ENCODE assay signal across 2 cellular contexts in genomic region chr9:109179801-109180523, GRCh38.
TF ChIP-seq lines count a peak whose summit lies in the region.

No MANE protein-coding gene starts in this region.

TF ChIP-seq in IMR-90, 13 proteins besides CTCF, POLR2A, EP300 and RAD21:
- TF ChIP-seq ELK1 (IDR thresholded peaks at IDR 0.05; ENCODE audit: borderline replicate concordance, low read depth, low read length) (no peak), CHD1 (IDR thresholded peaks at IDR 0.05; ENCODE audit: low read depth, low read length) (no peak), RFX5 (IDR thresholded peaks at IDR 0.05; ENCODE audit: low read depth, low read length) (no peak), USF2 (IDR thresholded peaks at IDR 0.05; ENCODE audit: low read depth, low read length) (no peak), CEBPB (IDR thresholded peaks at IDR 0.05; ENCODE audit: low read depth, low read length) (no peak), SMC3 (IDR thresholded peaks at IDR 0.05; ENCODE audit: low read depth, low read length) (no peak), MAZ (IDR thresholded peaks at IDR 0.05; ENCODE audit: borderline replicate concordance, low read depth, low read length) (no peak), MAFK (IDR thresholded peaks at IDR 0.05; ENCODE audit: low read depth, low read length) (no peak), MXI1 (IDR thresholded peaks at IDR 0.05; ENCODE audit: borderline replicate concordance, low read depth, low read length) (no peak)

TF ChIP-seq in SK-N-SH treated with all-trans-retinoic acid at 6 μM for 48 hours, 23 proteins besides CTCF, POLR2A, EP300 and RAD21:
- TF ChIP-seq ESRRG (CRISPR knock-in tag; IDR thresholded peaks at IDR 0.05) (no peak), TSHZ2 (CRISPR knock-in tag; IDR thresholded peaks at IDR 0.05) (no peak), ZC3H10 (CRISPR knock-in tag; IDR thresholded peaks at IDR 0.05) (no peak), ZNF8 (CRISPR knock-in tag; IDR thresholded peaks at IDR 0.05) (no peak), SNAI2 (CRISPR knock-in tag; IDR thresholded peaks at IDR 0.05) (no peak), CREB5 (CRISPR knock-in tag; IDR thresholded peaks at IDR 0.05; ENCODE audit: low read depth) (no peak), ARNTL (CRISPR knock-in tag; IDR thresholded peaks at IDR 0.05; ENCODE audit: borderline replicate concordance, low read depth) (no peak), PPARA (CRISPR knock-in tag; IDR thresholded peaks at IDR 0.05; ENCODE audit: borderline replicate concordance) (no peak), OSR1 (CRISPR knock-in tag; IDR thresholded peaks at IDR 0.05) (no peak), CSDC2 (CRISPR knock-in tag; IDR thresholded peaks at IDR 0.05) (no peak), RARB (CRISPR knock-in tag; IDR thresholded peaks at IDR 0.05) (no peak), ZFP30 (CRISPR knock-in tag; IDR thresholded peaks at IDR 0.05) (no peak), TOX (CRISPR knock-in tag; IDR thresholded peaks at IDR 0.05; ENCODE audit: borderline replicate concordance) (no peak), POU6F1 (CRISPR knock-in tag; IDR thresholded peaks at IDR 0.05; ENCODE audit: borderline replicate concordance, low read depth) (no peak), BACH2 (CRISPR knock-in tag; IDR thresholded peaks at IDR 0.05; ENCODE audit: borderline replicate concordance) (no peak)
- TF ChIP-seq, protein P1, sequence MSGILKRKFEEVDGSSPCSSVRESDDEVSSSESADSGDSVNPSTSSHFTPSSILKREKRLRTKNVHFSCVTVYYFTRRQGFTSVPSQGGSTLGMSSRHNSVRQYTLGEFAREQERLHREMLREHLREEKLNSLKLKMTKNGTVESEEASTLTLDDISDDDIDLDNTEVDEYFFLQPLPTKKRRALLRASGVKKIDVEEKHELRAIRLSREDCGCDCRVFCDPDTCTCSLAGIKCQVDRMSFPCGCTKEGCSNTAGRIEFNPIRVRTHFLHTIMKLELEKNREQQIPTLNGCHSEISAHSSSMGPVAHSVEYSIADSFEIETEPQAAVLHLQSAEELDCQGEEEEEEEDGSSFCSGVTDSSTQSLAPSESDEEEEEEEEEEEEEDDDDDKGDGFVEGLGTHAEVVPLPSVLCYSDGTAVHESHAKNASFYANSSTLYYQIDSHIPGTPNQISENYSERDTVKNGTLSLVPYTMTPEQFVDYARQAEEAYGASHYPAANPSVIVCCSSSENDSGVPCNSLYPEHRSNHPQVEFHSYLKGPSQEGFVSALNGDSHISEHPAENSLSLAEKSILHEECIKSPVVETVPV (CRISPR knock-in tag; IDR thresholded peaks at IDR 0.05), result no peak
- TF ChIP-seq, protein P2, sequence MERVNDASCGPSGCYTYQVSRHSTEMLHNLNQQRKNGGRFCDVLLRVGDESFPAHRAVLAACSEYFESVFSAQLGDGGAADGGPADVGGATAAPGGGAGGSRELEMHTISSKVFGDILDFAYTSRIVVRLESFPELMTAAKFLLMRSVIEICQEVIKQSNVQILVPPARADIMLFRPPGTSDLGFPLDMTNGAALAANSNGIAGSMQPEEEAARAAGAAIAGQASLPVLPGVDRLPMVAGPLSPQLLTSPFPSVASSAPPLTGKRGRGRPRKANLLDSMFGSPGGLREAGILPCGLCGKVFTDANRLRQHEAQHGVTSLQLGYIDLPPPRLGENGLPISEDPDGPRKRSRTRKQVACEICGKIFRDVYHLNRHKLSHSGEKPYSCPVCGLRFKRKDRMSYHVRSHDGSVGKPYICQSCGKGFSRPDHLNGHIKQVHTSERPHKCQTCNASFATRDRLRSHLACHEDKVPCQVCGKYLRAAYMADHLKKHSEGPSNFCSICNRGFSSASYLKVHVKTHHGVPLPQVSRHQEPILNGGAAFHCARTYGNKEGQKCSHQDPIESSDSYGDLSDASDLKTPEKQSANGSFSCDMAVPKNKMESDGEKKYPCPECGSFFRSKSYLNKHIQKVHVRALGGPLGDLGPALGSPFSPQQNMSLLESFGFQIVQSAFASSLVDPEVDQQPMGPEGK (CRISPR knock-in tag; IDR thresholded peaks at IDR 0.05; ENCODE audit: borderline replicate concordance), result no peak
